13 cellular contexts compared by ENCODE assay signal in the genomic region with DNA sequence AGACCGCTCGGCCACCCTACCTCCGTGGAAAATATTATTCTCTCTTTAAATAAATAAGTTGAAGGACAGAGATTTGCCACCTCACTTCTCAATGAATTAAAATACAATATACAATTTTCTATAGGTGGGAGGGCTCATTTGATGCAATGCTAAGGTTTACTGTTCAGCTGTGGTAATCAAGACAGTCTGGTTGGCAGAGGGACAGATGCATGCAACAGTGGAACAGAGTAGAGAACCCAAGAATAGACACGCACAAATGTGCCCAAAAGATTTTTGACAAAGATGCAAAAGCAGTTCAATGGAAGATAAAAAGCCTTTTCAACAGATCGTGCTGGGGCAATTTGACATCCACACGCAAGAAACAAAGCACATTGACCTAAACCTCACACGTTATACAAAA.
DNase-seq lines count a peak whose midpoint lies in the region; ATAC-seq and TF ChIP-seq lines count a peak whose summit lies in the region.
"Had no signal": no experiment of that assay in that cellular context is flagged by ENCODE, and none has a peak within 500 bp of the region (broad histone marks: within the 10 kb centered on the region; RNA-seq: fewer than 3 reads in every experiment).

No MANE protein-coding gene starts in this region.

- no peak overlapping the region for H3K27ac Mint-ChIP-seq in activated naive CD8-positive, alpha-beta T cell treated with anti-CD3 and anti-CD28 coated beads, Interleukin-2, amount 50 U/mL, for 24 hours

- POLR2A ChIA-PET in RWPE1 (lab: Yijun Ruan, JAX; ENCODE audit: low non-redundant PET) = no interaction called here

- no peaks in the 10 kb centered on the region for H3K9me3 ChIP-seq in left ventricle myocardium inferior (replicated peaks)
- no peaks in the 10 kb centered on the region for H3K9me3 ChIP-seq in thyroid gland
- H3K9me3 ChIP-seq: HAP-1 had no signal

- H3K27ac ChIP-seq in RWPE1 (peak overlapping the region; percentile 89; the same call in 1 of the 2 replicates), left ventricle myocardium inferior (replicated peaks) (no peak overlapping the region), thyroid gland (no peak overlapping the region)
- H3K27ac ChIP-seq: PC-9 had no signal

- TF ChIP-seq POLR2A in lower leg skin (IDR thresholded peaks at IDR 0.05) (no peak), thyroid gland (IDR thresholded peaks at IDR 0.05) (no peak)

- WGBS in lower leg skin, 2 donors = 67 to 71% methylated on average over 7 of the region's 7 CpGs
- 93% methylated on average over 7 of the region's 7 CpGs for WGBS in thyroid gland, 2 donors

- CTCF ChIA-PET in RWPE1 (lab: Yijun Ruan, JAX) = interaction anchor here (0.7 to 2.6 kb wide), 2 partner anchors 11 to 154 kb away, joined by 4 to 13 read pairs; no protein-coding TSS in a partner anchor

- no peaks in the 10 kb centered on the region for H3K36me3 ChIP-seq in left ventricle myocardium inferior
- no peaks in the 10 kb centered on the region for H3K36me3 ChIP-seq in thyroid gland
- H3K36me3 ChIP-seq: HAP-1 had no signal

- no peaks in the 10 kb centered on the region for H3K36me3 Mint-ChIP-seq in activated naive CD8-positive, alpha-beta T cell treated with anti-CD3 and anti-CD28 coated beads, Interleukin-2, amount 50 U/mL, for 24 hours (ENCODE audit: low read depth)

- peaks cover 38% of the 10 kb centered on the region for H3K4me1 Mint-ChIP-seq in activated naive CD8-positive, alpha-beta T cell treated with anti-CD3 and anti-CD28 coated beads, Interleukin-2, amount 50 U/mL, for 24 hours

- H3K4me1 ChIP-seq in left ventricle myocardium inferior (no peaks in the 10 kb centered on the region), thyroid gland (peaks cover 31 to 66% of the 10 kb centered on the region in 2 donors)
- H3K4me1 ChIP-seq: HAP-1 had no signal

- intact Hi-C loops in lower leg skin (cut with DNase I; ENCODE audit: low total_unique reads) = no loop called here
- intact Hi-C loops in left ventricle myocardium inferior (cut with micrococcal nuclease) = no loop called here
- intact Hi-C loops in thyroid gland (cut with DNase I) = no loop called here

- no peak for TF ChIP-seq CTCF in RWPE1 (conservative IDR thresholded peaks at IDR 0.05; ENCODE audit: low read depth)
- no peak for TF ChIP-seq CTCF in lower leg skin (IDR thresholded peaks at IDR 0.05)
- no peak for TF ChIP-seq CTCF in left ventricle myocardium inferior (IDR thresholded peaks at IDR 0.05; ENCODE audit: borderline replicate concordance)
- TF ChIP-seq CTCF in thyroid gland (IDR thresholded peaks at IDR 0.05) = no peak

- H3K9me3 Mint-ChIP-seq in activated naive CD8-positive, alpha-beta T cell treated with anti-CD3 and anti-CD28 coated beads, Interleukin-2, amount 50 U/mL, for 24 hours = no peaks in the 10 kb centered on the region

- H3K4me3 Mint-ChIP-seq in activated naive CD8-positive, alpha-beta T cell treated with anti-CD3 and anti-CD28 coated beads, Interleukin-2, amount 50 U/mL, for 24 hours = no peak overlapping the region

- ATAC-seq in activated naive CD8-positive, alpha-beta T cell treated with anti-CD3 and anti-CD28 coated beads, Interleukin-2, amount 50 U/mL, for 24 hours = no peak

- DNase-seq in GM03348 (ENCODE audit: low spot score) (peak; percentile 31), RWPE1 (ENCODE audit: low spot score) (no peak), lower leg skin (ENCODE audit: low spot score in 2 of 2) (peak; percentile 25 to 84), NCI-H2171 (lab: John Stamatoyannopoulos, UW) (no peak), left ventricle myocardium inferior (no peak), thyroid gland (no peak)
- DNase-seq in activated naive CD8-positive, alpha-beta T cell treated with anti-CD3 and anti-CD28 coated beads, Interleukin-2, amount 50 U/mL, for 24 hours = no peak
- DNase-seq: DND-41, GOT3, NCI-H1436 treated with DMSO at 0.1 percent for 48 hours, NCI-H446 treated with DMSO at 0.1 percent for 48 hours had no signal

- H3K27me3 Mint-ChIP-seq in activated naive CD8-positive, alpha-beta T cell treated with anti-CD3 and anti-CD28 coated beads, Interleukin-2, amount 50 U/mL, for 24 hours = peaks cover 20% of the 10 kb centered on the region

- H3K4me3 ChIP-seq in lower leg skin (ENCODE audit: low read depth, poor library complexity, severe bottlenecking) = no peak overlapping the region
- no peak overlapping the region for H3K4me3 ChIP-seq in left ventricle myocardium inferior
- H3K4me3 ChIP-seq in thyroid gland (replicated peaks in 1 of 3) = no peak overlapping the region
- H3K4me3 ChIP-seq: HAP-1, PC-9 had no signal

- H3K27me3 ChIP-seq in left ventricle myocardium inferior (ENCODE audit: low read depth) (no peaks in the 10 kb centered on the region), thyroid gland (no peaks in the 10 kb centered on the region)

Comparison
In these comparisons a context has a peak if more than half of its experiments do, and no peak if none do; other contexts are left out.
1. DNase-seq: peak in GM03348 (single experiment) and lower leg skin (2 of 2); none in RWPE1 (single experiment), NCI-H2171 (single experiment), left ventricle myocardium inferior (single experiment), thyroid gland (0 of 2) and activated naive CD8-positive, alpha-beta T cell treated with anti-CD3 and anti-CD28 coated beads, Interleukin-2, amount 50 U/mL, for 24 hours (single experiment).